ENCODE assay signal across 1 cellular context in the genomic region with DNA sequence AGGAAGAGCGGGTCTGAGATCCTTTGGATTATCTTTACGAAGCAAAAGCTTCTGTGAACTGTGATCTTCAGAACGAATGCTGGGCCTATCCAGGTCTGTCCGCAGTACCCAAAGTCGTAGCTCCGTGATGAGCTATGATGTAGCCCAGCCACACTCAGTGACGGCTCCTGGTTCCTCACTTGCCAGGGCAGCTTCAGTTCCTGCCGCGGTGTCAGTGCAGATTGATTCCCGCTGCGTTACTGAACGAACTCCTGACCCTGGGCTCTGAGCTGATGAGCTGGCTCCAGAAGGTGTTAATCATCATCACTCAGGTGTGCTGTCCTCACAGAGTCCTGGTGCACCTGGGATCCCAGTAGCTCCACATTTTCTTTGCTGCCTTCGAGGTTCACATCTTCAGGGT.
TF ChIP-seq lines count a peak whose summit lies in the region.

No MANE protein-coding gene starts in this region.

TF ChIP-seq in endothelial cell of umbilical vein, 7 proteins besides CTCF, POLR2A, EP300 and RAD21:
- TF ChIP-seq, protein P1, sequence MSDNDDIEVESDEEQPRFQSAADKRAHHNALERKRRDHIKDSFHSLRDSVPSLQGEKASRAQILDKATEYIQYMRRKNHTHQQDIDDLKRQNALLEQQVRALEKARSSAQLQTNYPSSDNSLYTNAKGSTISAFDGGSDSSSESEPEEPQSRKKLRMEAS (IDR thresholded peaks at IDR 0.05; ENCODE audit: insufficient read depth, insufficient read length): no peak
- TF ChIP-seq EZH2 (IDR thresholded peaks at IDR 0.05; ENCODE audit: borderline replicate concordance, low read depth, low read length, severe bottlenecking): no peak
- TF ChIP-seq POLR2AphosphoS5 (IDR thresholded peaks at IDR 0.05; ENCODE audit: insufficient read depth, low read depth, low read length): no peak
- TF ChIP-seq MYC (IDR thresholded peaks at IDR 0.05; ENCODE audit: low read depth, low read length): no peak
- no peak for TF ChIP-seq FOS (IDR thresholded peaks at IDR 0.05; ENCODE audit: borderline replicate concordance, insufficient read depth, low read length)
- no peak for TF ChIP-seq JUN (IDR thresholded peaks at IDR 0.05; ENCODE audit: borderline replicate concordance, insufficient read depth, insufficient read length, low read depth)
- no peak for TF ChIP-seq GATA2 (IDR thresholded peaks at IDR 0.05; ENCODE audit: insufficient read depth, insufficient read length, low read depth, low read length)
